In the genomic region with DNA sequence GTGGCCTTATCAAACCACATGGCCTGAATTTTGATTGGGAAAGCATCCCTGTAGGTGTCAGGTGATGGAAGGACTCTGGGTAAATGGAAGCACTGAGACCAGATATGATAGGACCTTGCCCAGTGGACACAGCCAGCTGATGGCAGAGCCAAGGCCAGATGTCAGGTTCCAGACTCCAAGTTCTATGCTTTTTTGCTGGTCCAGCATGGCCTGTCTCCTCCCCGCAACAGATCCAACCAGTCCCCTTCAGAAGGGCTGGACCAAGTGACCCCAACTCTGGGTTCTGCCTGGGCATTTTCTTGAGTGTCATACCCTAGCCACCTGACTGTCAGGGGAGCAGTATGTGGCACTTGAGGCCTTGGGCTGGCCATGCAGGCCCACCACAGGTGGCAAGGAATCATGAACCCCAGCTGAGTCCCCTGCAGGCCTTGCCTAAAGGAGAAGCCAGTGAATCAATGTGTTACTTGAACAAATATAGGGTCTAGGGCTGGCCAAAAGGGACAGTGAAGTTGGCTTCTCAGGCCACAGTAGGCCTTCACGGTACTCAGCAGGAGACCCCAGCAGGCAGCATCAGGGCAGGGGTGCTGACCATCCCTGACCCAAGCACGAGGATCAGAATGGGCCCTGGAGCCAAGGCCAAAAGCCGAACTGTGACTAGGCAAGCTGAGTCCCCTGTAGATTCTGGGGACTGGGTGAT, we compare ENCODE assay signal across 18 cellular contexts. TPM values are rescaled to one million over a fixed set of nuclear protein-coding genes. Genes with fewer than 3 reads are reported as not detected.
DNase-seq lines count a peak whose midpoint lies in the region; ATAC-seq and TF ChIP-seq lines count a peak whose summit lies in the region.
"Had no signal": no experiment of that assay in that cellular context is flagged by ENCODE, and none has a peak within 500 bp of the region (broad histone marks: within the 10 kb centered on the region; RNA-seq: fewer than 3 reads in every experiment).

No MANE protein-coding gene starts in this region.

- no peak overlapping the region for H2BK20ac ChIP-seq in H9 (ENCODE audit: low read depth, low read length, poor library complexity, severe bottlenecking)

- H3K18ac ChIP-seq in H9 (ENCODE audit: insufficient read length, low read depth, low read length) = no peak overlapping the region

- no CpG with 5 or more reads among the region's 4 CpGs for WGBS in H9 (ENCODE audit: extremely low coverage, insufficient read length, low lambda C conversion rate)
- WGBS in sigmoid colon, 2 donors = 95 to 97% methylated on average over 4 of the region's 4 CpGs

- H3K4me3 ChIP-seq in sigmoid colon = no peak overlapping the region
- H3K4me3 ChIP-seq: K562 had no signal

- H3K4me3 Mint-ChIP-seq in H9 (no peak overlapping the region), T-helper 17 cell (no peak overlapping the region)
- H3K4me3 Mint-ChIP-seq in activated CD4-positive, alpha-beta memory T cell treated with anti-CD3 and anti-CD28 coated beads for 36 hours = no peak overlapping the region
- H3K4me3 Mint-ChIP-seq: CD8-positive, alpha-beta memory T cell had no signal

- no peak overlapping the region for H3T11ph ChIP-seq in H9 (ENCODE audit: low read length)

- no peak overlapping the region for H4K5ac ChIP-seq in H9 (ENCODE audit: insufficient read length, low read depth, low read length)

- no peaks in the 10 kb centered on the region for H3K9me3 ChIP-seq in H9 (ENCODE audit: control insufficient read depth, low read depth, low read length)
- H3K9me3 ChIP-seq in sigmoid colon = no peaks in the 10 kb centered on the region
- no peaks in the 10 kb centered on the region for H3K9me3 ChIP-seq in T-helper 17 cell (ENCODE audit: control insufficient read depth, low read length, poor library complexity, severe bottlenecking)

- no peak overlapping the region; the same call in 1 of the 2 replicates for H3K14ac ChIP-seq in H9 (ENCODE audit: insufficient read depth, low read length)

- CTCF ChIA-PET in activated CD4-positive, alpha-beta memory T cell treated with anti-CD3 and anti-CD28 coated beads for 36 hours (lab: Charles Lee) = no interaction called here

- peaks cover 3% of the 10 kb centered on the region for H4K20me1 ChIP-seq in H9 (ENCODE audit: control insufficient read depth, insufficient read depth, insufficient read length)

- no peak overlapping the region for H2BK15ac ChIP-seq in H9 (ENCODE audit: low read depth, low read length)

- H3K36me3 ChIP-seq in sigmoid colon = no peaks in the 10 kb centered on the region

- intact Hi-C loops in activated CD4-positive, alpha-beta memory T cell treated with anti-CD3 and anti-CD28 coated beads for 36 hours (cut with micrococcal nuclease) = no loop called here
- intact Hi-C loops in sigmoid colon (cut with DNase I) = no loop called here

- DNase-seq in H9 (peak; percentile 11), islet precursor cell (peak; percentile 32), sigmoid colon (peak; percentile 35), T-helper 17 cell (no peak), NCI-H2171 (lab: John Stamatoyannopoulos, UW) (no peak)
- peak; percentile 3 for DNase-seq in activated CD4-positive, alpha-beta memory T cell treated with anti-CD3 and anti-CD28 coated beads for 36 hours
- DNase-seq in NK-92 treated with Interleukin-12 subunit alpha and Interleukin-12 subunit beta, amount 100 ng/mL, for 24 hours (lab: John Stamatoyannopoulos, UW) = no peak
- DNase-seq: CD8-positive, alpha-beta memory T cell; DND-41; GDM1; NCI-H1048; NCI-H226; NCI-H526 treated with DMSO at 0.1 percent for 48 hours; PC-3 had no signal

- H3K4me1 Mint-ChIP-seq in H9 = peaks cover 16 to 19% of the 10 kb centered on the region in 2 experiments
- no peaks in the 10 kb centered on the region for H3K4me1 Mint-ChIP-seq in activated CD4-positive, alpha-beta memory T cell treated with anti-CD3 and anti-CD28 coated beads for 36 hours (ENCODE audit: low read depth)
- H3K4me1 Mint-ChIP-seq in T-helper 17 cell = peaks cover 7% of the 10 kb centered on the region
- H3K4me1 Mint-ChIP-seq: CD8-positive, alpha-beta memory T cell had no signal

- H3K79me1 ChIP-seq in H9 (ENCODE audit: insufficient read depth, low read depth, low read length, poor library complexity, severe bottlenecking) = no peaks in the 10 kb centered on the region

- no peak overlapping the region for H3K23ac ChIP-seq in H9 (ENCODE audit: insufficient read length, low read depth, low read length)

- H3K36me3 Mint-ChIP-seq in H9 (ENCODE audit: insufficient read depth in 1 of 3, low read depth in 3 of 3) = peaks cover 0 to 5% (median 1%) of the 10 kb centered on the region in 3 experiments; a peak in 3 of 7 replicates
- H3K36me3 Mint-ChIP-seq in activated CD4-positive, alpha-beta memory T cell treated with anti-CD3 and anti-CD28 coated beads for 36 hours = no peaks in the 10 kb centered on the region
- peaks cover 4% of the 10 kb centered on the region for H3K36me3 Mint-ChIP-seq in T-helper 17 cell (ENCODE audit: low read depth)
- H3K36me3 Mint-ChIP-seq: CD8-positive, alpha-beta memory T cell had no signal

- H4K91ac ChIP-seq in H9 (ENCODE audit: insufficient read length, low read depth, low read length) = no peak overlapping the region

- POLR2A ChIA-PET in activated CD4-positive, alpha-beta memory T cell treated with anti-CD3 and anti-CD28 coated beads for 36 hours (lab: Charles Lee) = no interaction called here

- H2BK12ac ChIP-seq in H9 (ENCODE audit: insufficient read length, low read depth, low read length) = no peak overlapping the region

- no peak overlapping the region for H2BK120ac ChIP-seq in H9 (ENCODE audit: low read depth, low read length, poor library complexity, severe bottlenecking)

- no peak overlapping the region for H2AFZ ChIP-seq in H9 (ENCODE audit: low read length)

- TF ChIP-seq CTCF in H9 (conservative IDR thresholded peaks at IDR 0.05) (no peak), sigmoid colon (IDR thresholded peaks at IDR 0.05) (no peak)

- TF ChIP-seq EP300 in sigmoid colon (IDR thresholded peaks at IDR 0.05) = no peak

- H3K9ac ChIP-seq in H9 (ENCODE audit: extremely low read depth, insufficient read length, low read length) = no peak overlapping the region

- no peak overlapping the region for H2AK5ac ChIP-seq in H9 (ENCODE audit: insufficient read length, low read length)

- no peak overlapping the region for H3K4me2 ChIP-seq in H9 (ENCODE audit: insufficient read depth, insufficient read length, low read length)

- H3K27me3 Mint-ChIP-seq in H9 (ENCODE audit: low read depth) (peaks cover 21% of the 10 kb centered on the region), T-helper 17 cell (no peaks in the 10 kb centered on the region)
- H3K27me3 Mint-ChIP-seq in activated CD4-positive, alpha-beta memory T cell treated with anti-CD3 and anti-CD28 coated beads for 36 hours = no peaks in the 10 kb centered on the region
- H3K27me3 Mint-ChIP-seq: CD8-positive, alpha-beta memory T cell had no signal

- H3K27ac Mint-ChIP-seq in H9 (no peak overlapping the region), T-helper 17 cell (no peak overlapping the region)
- no peak overlapping the region for H3K27ac Mint-ChIP-seq in activated CD4-positive, alpha-beta memory T cell treated with anti-CD3 and anti-CD28 coated beads for 36 hours
- H3K27ac Mint-ChIP-seq: CD8-positive, alpha-beta memory T cell had no signal

- no peak for TF ChIP-seq POLR2A in sigmoid colon (IDR thresholded peaks at IDR 0.05)

- no peaks in the 10 kb centered on the region for H3K27me3 ChIP-seq in H9 (ENCODE audit: insufficient read depth, low read length)
- H3K27me3 ChIP-seq in sigmoid colon = no peaks in the 10 kb centered on the region

- H3K4me1 ChIP-seq in H9 (ENCODE audit: insufficient read depth, low read length) (no peaks in the 10 kb centered on the region; the same call in 1 of the 2 replicates), sigmoid colon (peaks cover 0 to 34% (median 32%) of the 10 kb centered on the region in 4 donors)

- H4K8ac ChIP-seq in H9 (replicated peaks; ENCODE audit: insufficient read length, low read depth, low read length) = no peak overlapping the region

- H3K4ac ChIP-seq in H9 (ENCODE audit: low read depth, low read length) = no peak overlapping the region

- H3K27ac ChIP-seq in H9 (ENCODE audit: insufficient read length, low read depth, low read length) (no peak overlapping the region), sigmoid colon (no peak overlapping the region)
- H3K27ac ChIP-seq: HL-60 had no signal

- ATAC-seq in T-helper 17 cell (no peak), GM18511 (IDR thresholded peaks at IDR 0.05; ENCODE audit: unreplicated experiment) (no peak)
- ATAC-seq: HCT116, K562, PC-3 had no signal

- no peaks in the 10 kb centered on the region for H3K23me2 ChIP-seq in H9 (ENCODE audit: insufficient read length, low read depth, low read length, poor library complexity, severe bottlenecking)

- no peaks in the 10 kb centered on the region; the same call in 1 of the 2 replicates for H3K79me2 ChIP-seq in H9 (ENCODE audit: insufficient read depth, low read length)

- H3K9me3 Mint-ChIP-seq in H9 = no peaks in the 10 kb centered on the region; a peak in 1 of 5 replicates
- no peaks in the 10 kb centered on the region for H3K9me3 Mint-ChIP-seq in activated CD4-positive, alpha-beta memory T cell treated with anti-CD3 and anti-CD28 coated beads for 36 hours
- H3K9me3 Mint-ChIP-seq: CD8-positive, alpha-beta memory T cell had no signal

- no peak overlapping the region for H3K56ac ChIP-seq in H9 (ENCODE audit: insufficient read length, low read depth, low read length)

- H2BK5ac ChIP-seq in H9 (ENCODE audit: insufficient read length, low read length) = no peak overlapping the region

RNA-seq across cellular contexts. Expression of gene KCNQ1OT1, which starts 27.1 kb away (rescaled TPM):
- 0.88 and 1.2 TPM in 2 replicates for total RNA-seq in H9 (2021)
- under 1 TPM; 0.19 TPM for total RNA-seq in activated CD4-positive, alpha-beta memory T cell treated with anti-CD3 and anti-CD28 coated beads for 36 hours
- total RNA-seq in sigmoid colon = 1 to 10 TPM in 3 of 4 donors, under 1 TPM in 1; 0.99 to 3.6 (median 1.4) TPM
- under 1 TPM; under 0.01 to 0.32 (median under 0.01) TPM for polyA plus RNA-seq in sigmoid colon
- under 1 TPM; 0.20 to 0.23 TPM for total RNA-seq in T-helper 17 cell

Comparison
In these comparisons a context has a peak if more than half of its experiments do, and no peak if none do; other contexts are left out.
1. DNase-seq: peak in H9 (single experiment), activated CD4-positive, alpha-beta memory T cell treated with anti-CD3 and anti-CD28 coated beads for 36 hours (single experiment), islet precursor cell (single experiment) and sigmoid colon (single experiment); none in T-helper 17 cell (0 of 3), NK-92 treated with Interleukin-12 subunit alpha and Interleukin-12 subunit beta, amount 100 ng/mL, for 24 hours (single experiment) and NCI-H2171 (single experiment).